ENCODE assay signal across 18 cellular contexts in genomic region chr21:32757804-32758203, GRCh38. TPM values are rescaled to one million over a fixed set of nuclear protein-coding genes. Genes with fewer than 3 reads are reported as not detected.
DNase-seq lines count a peak whose midpoint lies in the region; ATAC-seq, FAIRE-seq and TF ChIP-seq lines count a peak whose summit lies in the region.
"Had no signal": no experiment of that assay in that cellular context is flagged by ENCODE, and none has a peak within 500 bp of the region (broad histone marks: within the 10 kb centered on the region; RNA-seq: fewer than 3 reads in every experiment).

No MANE protein-coding gene starts in this region.

- H4K20me1 ChIP-seq in GM12878 (ENCODE audit: control insufficient read depth, insufficient read depth), result no peaks in the 10 kb centered on the region; the same call in 1 of the 2 replicates

- no peak overlapping the region for H3K4me3 ChIP-seq in GM12878
- H3K4me3 ChIP-seq: GM23248 had no signal

- TF ChIP-seq EP300 in GM12878 (IDR thresholded peaks at IDR 0.05; ENCODE audit: borderline replicate concordance in 1 of 2, control insufficient read depth in 1 of 2, low read depth in 2 of 2, low read length in 2 of 2), result no peak

- POLR2A ChIA-PET in GM12878 (lab: Charles Lee), result interaction anchor here (0.8 kb wide), 1 partner anchor 17 kb away, joined by 3 read pairs; no protein-coding TSS in a partner anchor

- peak; percentile 65 for FAIRE-seq in GM12878 (lab: Jason Lieb, UNC)

- no peaks in the 10 kb centered on the region for H3K9me3 ChIP-seq in GM12878 (replicated peaks; ENCODE audit: control insufficient read depth, insufficient read depth, low read length)

- no peak overlapping the region for H3K4me2 ChIP-seq in GM12878 (ENCODE audit: control insufficient read depth, insufficient read depth)

- CTCF ChIA-PET in activated CD8-positive, alpha-beta memory T cell treated with anti-CD3 and anti-CD28 coated beads, Interleukin-2, amount 10 ng/mL, durations not matched to agents 7 days and 5 days (lab: Charles Lee), result interaction anchor here (1.4 kb wide), 1 partner anchor 14 kb away, joined by 5 read pairs; the partner anchor contains the start of gene PAXBP1
- CTCF ChIA-PET in GM12878 (lab: Yijun Ruan, JAX), result interaction anchor here (0.8 to 1.2 kb wide), 6 partner anchors 10 to 156 kb away, joined by 3 to 4 read pairs (median 3); no protein-coding TSS in a partner anchor

- no peaks in the 10 kb centered on the region for H3K4me1 ChIP-seq in GM12878 (ENCODE audit: control insufficient read depth, insufficient read depth, low read length)

- peak overlapping the region; percentile 1 for H3K27ac Mint-ChIP-seq in activated CD8-positive, alpha-beta memory T cell treated with anti-CD3 and anti-CD28 coated beads, Interleukin-2, amount 10 ng/mL, durations not matched to agents 7 days and 5 days
- H3K27ac Mint-ChIP-seq in progenitor cell of endocrine pancreas, result peak overlapping the region; percentile 59
- H3K27ac Mint-ChIP-seq: CD4-positive, alpha-beta T cell had no signal

- no peaks in the 10 kb centered on the region for H3K27me3 Mint-ChIP-seq in activated CD8-positive, alpha-beta memory T cell treated with anti-CD3 and anti-CD28 coated beads, Interleukin-2, amount 10 ng/mL, durations not matched to agents 7 days and 5 days
- H3K27me3 Mint-ChIP-seq in progenitor cell of endocrine pancreas, result no peaks in the 10 kb centered on the region
- H3K27me3 Mint-ChIP-seq: CD4-positive, alpha-beta T cell had no signal

- in situ Hi-C loops in GM12878 (cut with MboI), result no loop called here

- ATAC-seq in activated CD8-positive, alpha-beta memory T cell treated with anti-CD3 and anti-CD28 coated beads, Interleukin-2, amount 10 ng/mL, durations not matched to agents 7 days and 5 days, result no peak
- ATAC-seq in GM12878 (no peak; the same call in 2 of the 3 replicates), SK-N-SH treated with all-trans-retinoic acid at 6 μM for 48 hours (no peak)

- no peaks in the 10 kb centered on the region; the same call in 1 of the 2 replicates for H3K79me2 ChIP-seq in GM12878 (ENCODE audit: control insufficient read depth, insufficient read depth, low read length)

- H3K9ac ChIP-seq in GM12878 (ENCODE audit: control insufficient read depth, insufficient read depth, low read length), result no peak overlapping the region
- H3K9ac ChIP-seq: GM23248 had no signal

- TF ChIP-seq CTCF in GM12878 (IDR thresholded peaks at IDR 0.05 in 2 of 3, conservative IDR thresholded peaks at IDR 0.05 in 1 of 3; ENCODE audit: control insufficient read depth in 2 of 3, extremely low read depth in 1 of 3, insufficient read depth in 1 of 3, low read depth in 3 of 3, low read length in 3 of 3), result no peak
- TF ChIP-seq CTCF in progenitor cell of endocrine pancreas (IDR thresholded peaks at IDR 0.05; ENCODE audit: unreplicated experiment), result no peak

- SMC1A ChIA-PET in GM12878 (lab: Charles Lee; ENCODE audit: uncharacterized antibody, unreplicated experiment), result interaction anchor here (1.0 to 2.3 kb wide), 2 partner anchors 11 to 19 kb away, joined by 3 to 8 read pairs; no protein-coding TSS in a partner anchor

- RAD21 ChIA-PET in GM12878 (lab: Charles Lee; ENCODE audit: unreplicated experiment), result no interaction called here

- no peak overlapping the region for H3K27ac ChIP-seq in GM12878 (ENCODE audit: control insufficient read depth, insufficient read depth)
- H3K27ac ChIP-seq: GM23248 had no signal

- no peak for TF ChIP-seq RAD21 in GM12878 (IDR thresholded peaks at IDR 0.05; ENCODE audit: insufficient read depth, low read depth, low read length)

- BruUV-seq in GM12878 (replicated peaks; lab: Mats Ljungman, UMichigan), result no TSS peak

- no peak for DNase-seq in activated CD8-positive, alpha-beta memory T cell treated with anti-CD3 and anti-CD28 coated beads, Interleukin-2, amount 10 ng/mL, durations not matched to agents 7 days and 5 days
- DNase-seq in activated CD8-positive, alpha-beta memory T cell treated with anti-CD3 and anti-CD28 coated beads for 24 hours, result no peak
- peak; percentile 20 for DNase-seq in NCI-H146 treated with DMSO at 0.1 percent for 48 hours (lab: John Stamatoyannopoulos, UW; ENCODE audit: unreplicated experiment)
- DNase-seq in GM12878 (ENCODE audit: low read depth, low spot score), result no peak
- DNase-seq in progenitor cell of endocrine pancreas (ENCODE audit: low spot score, unreplicated experiment), result no peak
- no peak for DNase-seq in NCI-H510A treated with DMSO at 0.1 percent for 48 hours (lab: John Stamatoyannopoulos, UW)
- DNase-seq in superior temporal gyrus (ENCODE audit: extremely low spot score), result no peak
- DNase-seq: CD4-positive, alpha-beta T cell; EL; GM23248; HCEC 1CT; NCI-H1105 treated with DMSO at 0.1 percent for 48 hours; NCI-H187; NCI-H2107; NCI-H446 treated with DMSO at 0.1 percent for 48 hours; NK-92 treated with Interleukin-12 subunit alpha and Interleukin-12 subunit beta, amount 100 ng/mL, for 24 hours; Right ventricle myocardium superior had no signal

- no peak for TF ChIP-seq POLR2A in GM12878 (IDR thresholded peaks at IDR 0.05; ENCODE audit: low read depth, low read length)

- H3K9me3 Mint-ChIP-seq in activated CD8-positive, alpha-beta memory T cell treated with anti-CD3 and anti-CD28 coated beads, Interleukin-2, amount 10 ng/mL, durations not matched to agents 7 days and 5 days (ENCODE audit: low read depth), result no peaks in the 10 kb centered on the region
- H3K9me3 Mint-ChIP-seq in progenitor cell of endocrine pancreas (ENCODE audit: low read depth), result no peaks in the 10 kb centered on the region
- H3K9me3 Mint-ChIP-seq: CD4-positive, alpha-beta T cell had no signal

- peaks cover 7% of the 10 kb centered on the region for H3K4me1 Mint-ChIP-seq in activated CD8-positive, alpha-beta memory T cell treated with anti-CD3 and anti-CD28 coated beads, Interleukin-2, amount 10 ng/mL, durations not matched to agents 7 days and 5 days
- peaks cover 29% of the 10 kb centered on the region for H3K4me1 Mint-ChIP-seq in progenitor cell of endocrine pancreas (ENCODE audit: low read depth)

- no peak overlapping the region for H2AFZ ChIP-seq in GM12878 (ENCODE audit: control insufficient read depth, low read depth, low read length)
- H2AFZ ChIP-seq: GM23248 had no signal

- no peak overlapping the region for H3K4me3 Mint-ChIP-seq in activated CD8-positive, alpha-beta memory T cell treated with anti-CD3 and anti-CD28 coated beads, Interleukin-2, amount 10 ng/mL, durations not matched to agents 7 days and 5 days
- H3K4me3 Mint-ChIP-seq in progenitor cell of endocrine pancreas (ENCODE audit: low read depth), result no peak overlapping the region
- H3K4me3 Mint-ChIP-seq: CD4-positive, alpha-beta T cell had no signal

- WGBS in GM12878 (ENCODE audit: insufficient coverage, insufficient replicate concordance, low lambda C conversion rate, missing lambda C conversion rate), result 93% methylated on average over 1 of the region's 1 CpG

- H3K36me3 Mint-ChIP-seq in activated CD8-positive, alpha-beta memory T cell treated with anti-CD3 and anti-CD28 coated beads, Interleukin-2, amount 10 ng/mL, durations not matched to agents 7 days and 5 days, result peaks cover 66% of the 10 kb centered on the region
- H3K36me3 Mint-ChIP-seq in progenitor cell of endocrine pancreas (ENCODE audit: insufficient read depth), result peaks cover 47% of the 10 kb centered on the region

- H3K36me3 ChIP-seq in GM12878 (ENCODE audit: control insufficient read depth in 2 of 2, insufficient read depth in 2 of 2, low read length in 1 of 2), result peaks cover 4 to 38% of the 10 kb centered on the region in 2 experiments

- intact Hi-C loops in GM12878 (cut with micrococcal nuclease; ENCODE audit: unreplicated experiment), result no loop called here

- no peaks in the 10 kb centered on the region for H3K27me3 ChIP-seq in GM12878 (replicated peaks in 1 of 2; ENCODE audit: control insufficient read depth in 2 of 2, insufficient read depth in 2 of 2, low read length in 1 of 2)

RNA-seq across cellular contexts. Expression of gene PAXBP1, which starts 13.8 kb away (rescaled TPM):
- total RNA-seq in activated CD8-positive, alpha-beta memory T cell treated with anti-CD3 and anti-CD28 coated beads, Interleukin-2, amount 10 ng/mL, durations not matched to agents 7 days and 5 days, result 10 to 100 TPM; 49.6 to 58.3 TPM
- 246 and 248 TPM in 2 replicates for total RNA-seq in GM12878 (2013; cell fraction: nucleolus; rRNA removed)
- total RNA-seq in GM12878 (2014; rRNA removed) (33.1 and 37.1 TPM in 2 replicates), GM12878 (2014; rRNA removed; fragmentation: Illumina TruSeq; extraction: Trizol) (41.7 and 44.0 TPM in 2 replicates), GM12878 (2021) (36.6 and 38.2 TPM in 2 replicates), progenitor cell of endocrine pancreas (97.7 and 98.1 TPM in 2 replicates)
- polyA plus RNA-seq in GM12878 (2011; ENCODE audit: low read depth), result 21.6 TPM
- polyA plus RNA-seq in GM12878 (2011; rRNA removed) (46.5 and 79.5 TPM in 2 replicates), GM12878 (2014; fragmentation: Illumina TruSeq; extraction: Trizol) (36.9 and 47.3 TPM in 2 replicates), GM12878 (2014; fragmentation: Nextera tagmentation; extraction: Ambion mirVana) (10 to 100 TPM; 10.8 to 11.9 TPM), GM12878 (2014; rRNA removed) (27.2 and 33.3 TPM in 2 replicates), GM12878 (2016; fragmentation: Nextera tagmentation; extraction: Ambion mirVana) (10 to 100 TPM; 13.2 to 26.6 TPM)
- polyA plus RNA-seq in GM12878 (2011; cell fraction: cytosol; rRNA removed), result 9.7 TPM in 2 replicates
- 115 and 129 TPM in 2 replicates for polyA plus RNA-seq in GM12878 (2011; cell fraction: nucleus; rRNA removed)
- polyA plus RNA-seq in GM12878 (2012), result 18.6 and 23.6 TPM in 2 replicates
- polyA minus RNA-seq in GM12878 (2011; rRNA and poly(A)+ RNA removed), result 19.6 and 27.1 TPM in 2 replicates
- 11.1 and 11.3 TPM in 2 replicates for polyA minus RNA-seq in GM12878 (2011; cell fraction: cytosol; rRNA and poly(A)+ RNA removed)
- polyA minus RNA-seq in GM12878 (2011; cell fraction: nucleus; rRNA and poly(A)+ RNA removed), result 55.7 and 65.3 TPM in 2 replicates

RNA-seq across cellular contexts. Expression of gene SYNJ1, which starts 30.0 kb away (rescaled TPM):
- 10 to 100 TPM; 15.2 to 21.3 TPM for total RNA-seq in activated CD8-positive, alpha-beta memory T cell treated with anti-CD3 and anti-CD28 coated beads, Interleukin-2, amount 10 ng/mL, durations not matched to agents 7 days and 5 days
- 15.0 and 17.0 TPM in 2 replicates for total RNA-seq in GM12878 (2013; cell fraction: nucleolus; rRNA removed)
- total RNA-seq in GM12878 (2014; rRNA removed) (2.6 and 2.8 TPM in 2 replicates), GM12878 (2014; rRNA removed; fragmentation: Illumina TruSeq; extraction: Trizol) (2.1 and 2.2 TPM in 2 replicates), GM12878 (2021) (5.3 and 6.3 TPM in 2 replicates), progenitor cell of endocrine pancreas (9.5 and 10.1 TPM in 2 replicates)
- polyA plus RNA-seq in GM12878 (2011; ENCODE audit: low read depth), result 1.9 TPM
- polyA plus RNA-seq in GM12878 (2011; rRNA removed) (4.1 and 4.3 TPM in 2 replicates), GM12878 (2014; fragmentation: Illumina TruSeq; extraction: Trizol) (4.9 and 9.2 TPM in 2 replicates), GM12878 (2014; fragmentation: Nextera tagmentation; extraction: Ambion mirVana) (1 to 10 TPM; 1.2 to 1.4 TPM), GM12878 (2014; rRNA removed) (2.4 and 2.8 TPM in 2 replicates), GM12878 (2016; fragmentation: Nextera tagmentation; extraction: Ambion mirVana) (1 to 10 TPM; 4.7 to 7.0 TPM)
- polyA plus RNA-seq in GM12878 (2011; cell fraction: cytosol; rRNA removed), result 3.2 and 4.3 TPM in 2 replicates
- polyA plus RNA-seq in GM12878 (2011; cell fraction: nucleus; rRNA removed), result 11.4 and 16.3 TPM in 2 replicates
- 2.7 and 4.3 TPM in 2 replicates for polyA plus RNA-seq in GM12878 (2012)
- polyA minus RNA-seq in GM12878 (2011; rRNA and poly(A)+ RNA removed), result 5.2 and 9.0 TPM in 2 replicates
- 1.9 and 4.3 TPM in 2 replicates for polyA minus RNA-seq in GM12878 (2011; cell fraction: cytosol; rRNA and poly(A)+ RNA removed)
- 6.4 and 8.5 TPM in 2 replicates for polyA minus RNA-seq in GM12878 (2011; cell fraction: nucleus; rRNA and poly(A)+ RNA removed)
